ENCODE assay signal across 1 cellular context in the genomic region with DNA sequence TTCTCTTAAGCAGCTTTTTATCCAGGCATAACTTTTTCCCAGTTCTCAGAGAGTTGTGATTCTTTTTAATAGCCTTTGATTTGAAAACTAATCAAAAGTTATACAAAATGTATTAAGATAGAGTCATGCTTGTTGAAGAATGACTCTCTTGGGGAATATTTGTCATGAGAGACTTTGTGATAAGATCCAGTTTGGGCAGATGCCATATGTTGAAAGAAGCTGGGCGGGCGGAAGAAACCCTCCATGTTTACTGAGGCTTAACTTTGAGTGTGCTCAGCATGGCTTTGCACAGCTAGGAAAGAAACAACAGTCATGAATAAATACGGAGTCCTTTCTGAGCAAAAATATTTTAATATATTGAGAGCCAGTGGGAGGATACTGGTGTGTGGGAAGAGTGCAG.
TF ChIP-seq lines count a peak whose summit lies in the region.

No MANE protein-coding gene starts in this region.

TF ChIP-seq in HEK293, 187 proteins besides CTCF, POLR2A, EP300 and RAD21 (continued from another document):
- TF ChIP-seq, protein P1, sequence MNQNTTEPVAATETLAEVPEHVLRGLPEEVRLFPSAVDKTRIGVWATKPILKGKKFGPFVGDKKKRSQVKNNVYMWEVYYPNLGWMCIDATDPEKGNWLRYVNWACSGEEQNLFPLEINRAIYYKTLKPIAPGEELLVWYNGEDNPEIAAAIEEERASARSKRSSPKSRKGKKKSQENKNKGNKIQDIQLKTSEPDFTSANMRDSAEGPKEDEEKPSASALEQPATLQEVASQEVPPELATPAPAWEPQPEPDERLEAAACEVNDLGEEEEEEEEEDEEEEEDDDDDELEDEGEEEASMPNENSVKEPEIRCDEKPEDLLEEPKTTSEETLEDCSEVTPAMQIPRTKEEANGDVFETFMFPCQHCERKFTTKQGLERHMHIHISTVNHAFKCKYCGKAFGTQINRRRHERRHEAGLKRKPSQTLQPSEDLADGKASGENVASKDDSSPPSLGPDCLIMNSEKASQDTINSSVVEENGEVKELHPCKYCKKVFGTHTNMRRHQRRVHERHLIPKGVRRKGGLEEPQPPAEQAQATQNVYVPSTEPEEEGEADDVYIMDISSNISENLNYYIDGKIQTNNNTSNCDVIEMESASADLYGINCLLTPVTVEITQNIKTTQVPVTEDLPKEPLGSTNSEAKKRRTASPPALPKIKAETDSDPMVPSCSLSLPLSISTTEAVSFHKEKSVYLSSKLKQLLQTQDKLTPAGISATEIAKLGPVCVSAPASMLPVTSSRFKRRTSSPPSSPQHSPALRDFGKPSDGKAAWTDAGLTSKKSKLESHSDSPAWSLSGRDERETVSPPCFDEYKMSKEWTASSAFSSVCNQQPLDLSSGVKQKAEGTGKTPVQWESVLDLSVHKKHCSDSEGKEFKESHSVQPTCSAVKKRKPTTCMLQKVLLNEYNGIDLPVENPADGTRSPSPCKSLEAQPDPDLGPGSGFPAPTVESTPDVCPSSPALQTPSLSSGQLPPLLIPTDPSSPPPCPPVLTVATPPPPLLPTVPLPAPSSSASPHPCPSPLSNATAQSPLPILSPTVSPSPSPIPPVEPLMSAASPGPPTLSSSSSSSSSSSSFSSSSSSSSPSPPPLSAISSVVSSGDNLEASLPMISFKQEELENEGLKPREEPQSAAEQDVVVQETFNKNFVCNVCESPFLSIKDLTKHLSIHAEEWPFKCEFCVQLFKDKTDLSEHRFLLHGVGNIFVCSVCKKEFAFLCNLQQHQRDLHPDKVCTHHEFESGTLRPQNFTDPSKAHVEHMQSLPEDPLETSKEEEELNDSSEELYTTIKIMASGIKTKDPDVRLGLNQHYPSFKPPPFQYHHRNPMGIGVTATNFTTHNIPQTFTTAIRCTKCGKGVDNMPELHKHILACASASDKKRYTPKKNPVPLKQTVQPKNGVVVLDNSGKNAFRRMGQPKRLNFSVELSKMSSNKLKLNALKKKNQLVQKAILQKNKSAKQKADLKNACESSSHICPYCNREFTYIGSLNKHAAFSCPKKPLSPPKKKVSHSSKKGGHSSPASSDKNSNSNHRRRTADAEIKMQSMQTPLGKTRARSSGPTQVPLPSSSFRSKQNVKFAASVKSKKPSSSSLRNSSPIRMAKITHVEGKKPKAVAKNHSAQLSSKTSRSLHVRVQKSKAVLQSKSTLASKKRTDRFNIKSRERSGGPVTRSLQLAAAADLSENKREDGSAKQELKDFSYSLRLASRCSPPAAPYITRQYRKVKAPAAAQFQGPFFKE (tag by site-specific recombination; IDR thresholded peaks at IDR 0.05; ENCODE audit: borderline replicate concordance), result no peak
- TF ChIP-seq KLF10 (tag by site-specific recombination; IDR thresholded peaks at IDR 0.05) (0 out of 2 replicates have a peak, but pooled peaks have one; percentile 25), FEZF1 (tag by site-specific recombination; IDR thresholded peaks at IDR 0.05) (peak; percentile 8; the same call in 1 of the 2 replicates), ZEB2 (tag by site-specific recombination; IDR thresholded peaks at IDR 0.05) (peak; percentile 69), OVOL3 (tag by site-specific recombination; IDR thresholded peaks at IDR 0.05) (0 out of 2 replicates have a peak, but pooled peaks have one; percentile 24)
- TF ChIP-seq, protein P2, sequence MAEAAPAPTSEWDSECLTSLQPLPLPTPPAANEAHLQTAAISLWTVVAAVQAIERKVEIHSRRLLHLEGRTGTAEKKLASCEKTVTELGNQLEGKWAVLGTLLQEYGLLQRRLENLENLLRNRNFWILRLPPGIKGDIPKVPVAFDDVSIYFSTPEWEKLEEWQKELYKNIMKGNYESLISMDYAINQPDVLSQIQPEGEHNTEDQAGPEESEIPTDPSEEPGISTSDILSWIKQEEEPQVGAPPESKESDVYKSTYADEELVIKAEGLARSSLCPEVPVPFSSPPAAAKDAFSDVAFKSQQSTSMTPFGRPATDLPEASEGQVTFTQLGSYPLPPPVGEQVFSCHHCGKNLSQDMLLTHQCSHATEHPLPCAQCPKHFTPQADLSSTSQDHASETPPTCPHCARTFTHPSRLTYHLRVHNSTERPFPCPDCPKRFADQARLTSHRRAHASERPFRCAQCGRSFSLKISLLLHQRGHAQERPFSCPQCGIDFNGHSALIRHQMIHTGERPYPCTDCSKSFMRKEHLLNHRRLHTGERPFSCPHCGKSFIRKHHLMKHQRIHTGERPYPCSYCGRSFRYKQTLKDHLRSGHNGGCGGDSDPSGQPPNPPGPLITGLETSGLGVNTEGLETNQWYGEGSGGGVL (tag by site-specific recombination; IDR thresholded peaks at IDR 0.05), result peak; percentile 11; the same call in 1 of the 2 replicates
- TF ChIP-seq, protein P3, sequence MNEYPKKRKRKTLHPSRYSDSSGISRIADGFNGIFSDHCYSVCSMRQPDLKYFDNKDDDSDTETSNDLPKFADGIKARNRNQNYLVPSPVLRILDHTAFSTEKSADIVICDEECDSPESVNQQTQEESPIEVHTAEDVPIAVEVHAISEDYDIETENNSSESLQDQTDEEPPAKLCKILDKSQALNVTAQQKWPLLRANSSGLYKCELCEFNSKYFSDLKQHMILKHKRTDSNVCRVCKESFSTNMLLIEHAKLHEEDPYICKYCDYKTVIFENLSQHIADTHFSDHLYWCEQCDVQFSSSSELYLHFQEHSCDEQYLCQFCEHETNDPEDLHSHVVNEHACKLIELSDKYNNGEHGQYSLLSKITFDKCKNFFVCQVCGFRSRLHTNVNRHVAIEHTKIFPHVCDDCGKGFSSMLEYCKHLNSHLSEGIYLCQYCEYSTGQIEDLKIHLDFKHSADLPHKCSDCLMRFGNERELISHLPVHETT (tag by site-specific recombination; IDR thresholded peaks at IDR 0.05), result 0 out of 2 replicates have a peak, but pooled peaks have one; percentile 22
